In genomic region chr6:112337209-112337638, GRCh38 we compare ENCODE assay signal across 8 cellular contexts. TPM values are rescaled to one million over a fixed set of nuclear protein-coding genes. Genes with fewer than 3 reads are reported as not detected.
DNase-seq lines count a peak whose midpoint lies in the region; ATAC-seq, FAIRE-seq and TF ChIP-seq lines count a peak whose summit lies in the region.

No MANE protein-coding gene starts in this region.

- peaks cover 4% of the 10 kb centered on the region for H3K9me3 Mint-ChIP-seq in neural crest cell

- peak; percentile 62 to 79 (median 72) for TF ChIP-seq CTCF in esophagus muscularis mucosa (IDR thresholded peaks at IDR 0.05)
- peak; percentile 79 for TF ChIP-seq CTCF in neural crest cell (conservative IDR thresholded peaks at IDR 0.05)

- WGBS in esophagus muscularis mucosa, result 11% methylated on average over 3 of the region's 3 CpGs

- no peaks in the 10 kb centered on the region for H3K36me3 ChIP-seq in esophagus muscularis mucosa

- H3K27me3 Mint-ChIP-seq in neural crest cell (ENCODE audit: low read depth), result no peaks in the 10 kb centered on the region

- H3K9me3 ChIP-seq in esophagus muscularis mucosa, result no peaks in the 10 kb centered on the region

- H3K4me3 ChIP-seq in esophagus muscularis mucosa, result no peak overlapping the region

- no peak for FAIRE-seq in RCC 7860 (lab: Jason Lieb, UNC)

- TF ChIP-seq EP300 in esophagus muscularis mucosa (IDR thresholded peaks at IDR 0.05), result no peak

- no peak for ATAC-seq in HG02763 (IDR thresholded peaks at IDR 0.05; ENCODE audit: unreplicated experiment)

- TF ChIP-seq POLR2A in esophagus muscularis mucosa (IDR thresholded peaks at IDR 0.05; ENCODE audit: low read depth), result no peak

- H3K4me3 Mint-ChIP-seq in neural crest cell, result peak overlapping the region; percentile 65

- no peak overlapping the region for H3K27ac ChIP-seq in esophagus muscularis mucosa (replicated peaks in 1 of 4)

- H3K27ac Mint-ChIP-seq in neural crest cell (ENCODE audit: unreplicated experiment), result peak overlapping the region; percentile 83

- intact Hi-C loops in esophagus muscularis mucosa (cut with DNase I), result no loop called here

- peak; percentile 51 for DNase-seq in COR-L47 (lab: John Stamatoyannopoulos, UW)
- peak; percentile 42 to 54 for DNase-seq in Kasumi-1 (lab: John Stamatoyannopoulos, UW)
- DNase-seq in RCC 7860 (ENCODE audit: low spot score), result peak; percentile 50
- no peak for DNase-seq in esophagus muscularis mucosa (ENCODE audit: extremely low spot score)
- DNase-seq in neural crest cell (ENCODE audit: low read depth, low spot score), result peak; percentile 61
- DNase-seq in activated naive CD4-positive, alpha-beta T cell treated with Interleukin-2 at 50 U/mL for 16 hours, result no peak
- no peak for DNase-seq in stimulated activated CD4-positive, alpha-beta T cell treated with anti-CD3 and anti-CD28 coated beads, Interleukin-1b, Interleukin-23, amount 100 ng/mL, for 48 hours

- peaks cover 26% of the 10 kb centered on the region for H3K4me1 Mint-ChIP-seq in neural crest cell

- H3K36me3 Mint-ChIP-seq in neural crest cell (ENCODE audit: low read depth), result peaks cover 7% of the 10 kb centered on the region

- no peaks in the 10 kb centered on the region for H3K27me3 ChIP-seq in esophagus muscularis mucosa

- peaks cover 0 to 6% (median 0%) of the 10 kb centered on the region in 4 donors for H3K4me1 ChIP-seq in esophagus muscularis mucosa

RNA-seq across cellular contexts. Expression of gene RFPL4B, which starts 9.9 kb away (rescaled TPM):
- not detected for total RNA-seq in esophagus muscularis mucosa
- not detected in 2 replicates for total RNA-seq in neural crest cell

Comparison
In these comparisons a context has a peak if more than half of its experiments do, and no peak if none do; other contexts are left out.
1. DNase-seq: peak in COR-L47 (single experiment), Kasumi-1 (2 of 2), RCC 7860 (single experiment) and neural crest cell (single experiment); none in esophagus muscularis mucosa (single experiment), activated naive CD4-positive, alpha-beta T cell treated with Interleukin-2 at 50 U/mL for 16 hours (single experiment) and stimulated activated CD4-positive, alpha-beta T cell treated with anti-CD3 and anti-CD28 coated beads, Interleukin-1b, Interleukin-23, amount 100 ng/mL, for 48 hours (single experiment).